ENCODE assay signal across 8 cellular contexts in the genomic region with DNA sequence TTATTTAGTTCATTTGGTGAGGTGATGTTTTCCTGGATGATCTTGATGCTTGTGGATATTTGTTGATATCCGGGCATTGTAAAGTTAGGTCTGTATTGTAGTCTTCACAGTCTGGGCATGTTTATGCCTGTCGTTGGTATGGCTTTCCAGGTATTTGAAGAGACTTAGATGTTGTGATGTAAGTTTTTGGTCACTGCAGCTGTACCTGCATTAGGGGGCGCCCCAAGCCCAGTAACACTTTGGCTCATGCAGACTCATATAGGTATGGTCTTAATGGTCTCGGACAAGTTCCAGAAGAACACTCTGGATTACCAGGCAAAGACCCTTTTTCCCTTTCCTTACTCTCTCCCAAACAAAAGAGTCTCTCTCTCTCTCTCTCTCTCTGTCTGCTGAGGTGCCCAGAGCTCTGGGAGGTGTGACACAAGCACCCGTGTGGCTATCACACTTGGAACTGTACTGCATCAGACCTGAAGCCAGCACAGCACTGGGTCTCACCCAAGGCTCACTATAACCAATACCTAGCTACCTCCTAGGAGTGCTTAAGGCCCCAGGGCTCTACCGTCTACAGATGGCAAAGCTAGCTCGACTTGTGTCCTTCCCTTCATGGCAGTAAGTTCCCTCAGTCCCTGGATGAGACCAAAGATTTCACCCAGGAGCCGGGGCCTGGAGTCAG.
DNase-seq lines count a peak whose midpoint lies in the region; FAIRE-seq lines count a peak whose summit lies in the region.

No MANE protein-coding gene starts in this region.

- no peaks in the 10 kb centered on the region for H3K27me3 ChIP-seq in SJCRH30

- FAIRE-seq in HTR-8/SVneo (lab: Jason Lieb, UNC) = no peak

- no peak overlapping the region for H3K4me3 ChIP-seq in SJCRH30

- H3K27ac ChIP-seq in SJCRH30 = no peak overlapping the region

- DNase-seq in D341Med (ENCODE audit: low spot score) (peak; percentile 27), H4 (ENCODE audit: low spot score) (peak; percentile 15), SJCRH30 (peak; percentile 38 to 56), islet precursor cell (peak; percentile 86), HTR-8/SVneo (ENCODE audit: insufficient read length, low spot score) (no peak), cortex of kidney (lab: John Stamatoyannopoulos, UW) (no peak), middle frontal gyrus (ENCODE audit: extremely low spot score, low spot score) (no peak), NCI-H1048 (lab: John Stamatoyannopoulos, UW) (no peak)

- no peaks in the 10 kb centered on the region for H3K9me3 ChIP-seq in SJCRH30 (replicated peaks)

- H3K36me3 ChIP-seq in SJCRH30 = no peaks in the 10 kb centered on the region

- H3K4me1 ChIP-seq in SJCRH30 = no peaks in the 10 kb centered on the region

Comparison
In these comparisons a context has a peak if more than half of its experiments do, and no peak if none do; other contexts are left out.
1. DNase-seq: peak in D341Med (single experiment), H4 (single experiment), SJCRH30 (2 of 2) and islet precursor cell (single experiment); none in HTR-8/SVneo (single experiment), cortex of kidney (single experiment), middle frontal gyrus (single experiment) and NCI-H1048 (single experiment).